ENCODE assay signal across 9 cellular contexts in the genomic region with DNA sequence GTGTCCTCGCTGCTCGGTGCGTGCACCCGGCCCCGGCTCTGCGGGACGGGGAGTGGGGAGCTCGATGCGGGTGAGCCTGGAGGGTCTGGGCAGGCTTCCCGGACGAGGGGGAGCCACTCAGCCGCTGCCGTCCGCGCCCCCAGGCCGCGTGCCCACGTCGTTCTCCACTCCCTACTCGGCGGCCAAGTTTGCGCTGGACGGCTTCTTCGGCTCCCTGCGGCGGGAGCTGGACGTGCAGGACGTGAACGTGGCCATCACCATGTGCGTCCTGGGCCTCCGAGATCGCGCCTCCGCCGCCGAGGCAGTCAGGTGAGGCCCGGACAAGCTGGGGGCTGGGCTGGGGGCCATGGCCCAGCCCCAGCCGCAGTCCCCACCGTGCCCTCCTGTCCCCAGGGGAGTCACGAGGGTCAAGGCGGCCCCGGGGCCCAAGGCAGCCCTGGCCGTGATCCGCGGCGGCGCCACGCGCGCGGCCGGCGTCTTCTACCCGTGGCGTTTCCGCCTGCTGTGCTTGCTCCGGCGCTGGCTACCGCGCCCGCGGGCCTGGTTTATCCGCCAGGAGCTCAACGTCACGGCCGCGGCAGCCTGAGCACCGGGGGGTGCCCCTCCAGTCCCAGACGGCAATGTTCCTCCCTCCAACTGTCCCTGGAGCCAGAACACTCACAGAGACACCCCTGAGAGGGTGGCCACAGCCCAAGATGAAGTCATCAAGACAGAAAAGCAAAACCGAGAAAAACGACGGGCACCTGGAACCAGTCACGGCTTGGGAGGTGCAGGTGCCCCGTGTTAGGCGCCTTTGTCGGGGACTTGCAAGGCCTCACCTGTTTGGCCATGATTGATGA. TPM values are rescaled to one million over a fixed set of nuclear protein-coding genes. Genes with fewer than 3 reads are reported as not detected.
DNase-seq lines count a peak whose midpoint lies in the region; ATAC-seq and TF ChIP-seq lines count a peak whose summit lies in the region.
"Had no signal": no experiment of that assay in that cellular context is flagged by ENCODE, and none has a peak within 500 bp of the region (broad histone marks: within the 10 kb centered on the region; RNA-seq: fewer than 3 reads in every experiment).

No MANE protein-coding gene starts in this region.

- H3K4me1 ChIP-seq in adrenal gland (replicated peaks in 1 of 2): peaks cover 12 to 24% of the 10 kb centered on the region in 2 donors
- H3K4me1 ChIP-seq in left lung: peaks cover 10 to 36% of the 10 kb centered on the region in 2 donors
- H3K4me1 ChIP-seq in thymus (ENCODE audit: control insufficient read depth, insufficient read depth, low read length): peaks cover 18% of the 10 kb centered on the region

- peak overlapping the region; percentile 78 for H3K4me3 Mint-ChIP-seq in activated CD8-positive, alpha-beta memory T cell treated with anti-CD3 and anti-CD28 coated beads, Interleukin-2, amount 10 ng/mL, durations not matched to agents 7 days and 5 days

- H3K4me3 ChIP-seq in adrenal gland (peak overlapping the region in 1 of 4 donors; percentile 49), left lung (peak overlapping the region; percentile 48 to 70), thymus (ENCODE audit: low read length) (peak overlapping the region; percentile 72)

- intact Hi-C loops in adrenal gland (cut with DNase I) (no loop called here), left lung (cut with DNase I) (no loop called here)

- peak overlapping the region in 4 of 5 donors; percentile 64 to 93 (median 82) for H3K27ac ChIP-seq in adrenal gland
- H3K27ac ChIP-seq in left lung: peak overlapping the region; percentile 45 to 89
- peak overlapping the region; percentile 36 for H3K27ac ChIP-seq in thymus (ENCODE audit: low read depth)

- H3K27me3 Mint-ChIP-seq in activated CD8-positive, alpha-beta memory T cell treated with anti-CD3 and anti-CD28 coated beads, Interleukin-2, amount 10 ng/mL, durations not matched to agents 7 days and 5 days: no peaks in the 10 kb centered on the region

- H3K4me1 Mint-ChIP-seq in activated CD8-positive, alpha-beta memory T cell treated with anti-CD3 and anti-CD28 coated beads, Interleukin-2, amount 10 ng/mL, durations not matched to agents 7 days and 5 days: peaks cover 30% of the 10 kb centered on the region

- no peak for DNase-seq in activated CD8-positive, alpha-beta memory T cell treated with anti-CD3 and anti-CD28 coated beads, Interleukin-2, amount 10 ng/mL, durations not matched to agents 7 days and 5 days
- no peak for DNase-seq in activated CD8-positive, alpha-beta memory T cell treated with anti-CD3 and anti-CD28 coated beads, Interleukin-2, amount 50 U/mL, for 4 hours
- DNase-seq in adrenal gland (peak in 3 of 7 donors; percentile 46 to 59 (median 52)), left lung (no peak), NCI-H748 (lab: John Stamatoyannopoulos, UW; ENCODE audit: unreplicated experiment) (no peak), HCEC 1CT (no peak)

- H3K9me3 Mint-ChIP-seq in activated CD8-positive, alpha-beta memory T cell treated with anti-CD3 and anti-CD28 coated beads, Interleukin-2, amount 10 ng/mL, durations not matched to agents 7 days and 5 days (ENCODE audit: low read depth): no peaks in the 10 kb centered on the region

- TF ChIP-seq POLR2A in adrenal gland (IDR thresholded peaks at IDR 0.05): no peak

- TF ChIP-seq CTCF in adrenal gland (IDR thresholded peaks at IDR 0.05): peak in 1 of 6 experiments; percentile 8
- no peak for TF ChIP-seq CTCF in left lung (IDR thresholded peaks at IDR 0.05)

- H3K36me3 ChIP-seq in adrenal gland (replicated peaks in 1 of 2): peaks cover 0 to 11% of the 10 kb centered on the region in 2 donors
- peaks cover 0 to 12% of the 10 kb centered on the region in 2 donors for H3K36me3 ChIP-seq in left lung
- peaks cover 15% of the 10 kb centered on the region for H3K36me3 ChIP-seq in thymus (ENCODE audit: control insufficient read depth, insufficient read depth)

- WGBS in adrenal gland, 4 donors: 49 to 81% (median 58%) methylated on average over 22 to 76 of the region's 76 CpGs
- 62% methylated on average over 76 of the region's 76 CpGs for WGBS in thymus

- CTCF ChIA-PET in activated CD8-positive, alpha-beta memory T cell treated with anti-CD3 and anti-CD28 coated beads, Interleukin-2, amount 10 ng/mL, durations not matched to agents 7 days and 5 days (lab: Charles Lee): interaction anchor here (0.9 to 7.9 kb wide), 13 partner anchors 17 to 280 kb away, joined by 3 to 122 read pairs (median 6); a partner anchor contains a TSS

- ATAC-seq in activated CD8-positive, alpha-beta memory T cell treated with anti-CD3 and anti-CD28 coated beads, Interleukin-2, amount 10 ng/mL, durations not matched to agents 7 days and 5 days: no peak
- ATAC-seq in left lung (no peak), HG03159 (IDR thresholded peaks at IDR 0.05; ENCODE audit: unreplicated experiment) (no peak)

- H3K9me3 ChIP-seq in adrenal gland (replicated peaks in 1 of 3) (no peaks in the 10 kb centered on the region), left lung (no peaks in the 10 kb centered on the region), thymus (ENCODE audit: control insufficient read depth) (no peaks in the 10 kb centered on the region)

- H3K27me3 ChIP-seq in adrenal gland: no peaks in the 10 kb centered on the region
- no peaks in the 10 kb centered on the region for H3K27me3 ChIP-seq in left lung
- H3K27me3 ChIP-seq in thymus (ENCODE audit: control insufficient read depth, insufficient read depth): no peaks in the 10 kb centered on the region

- peaks cover 19% of the 10 kb centered on the region for H3K36me3 Mint-ChIP-seq in activated CD8-positive, alpha-beta memory T cell treated with anti-CD3 and anti-CD28 coated beads, Interleukin-2, amount 10 ng/mL, durations not matched to agents 7 days and 5 days

- no peak overlapping the region for H3K27ac Mint-ChIP-seq in activated CD8-positive, alpha-beta memory T cell treated with anti-CD3 and anti-CD28 coated beads, Interleukin-2, amount 10 ng/mL, durations not matched to agents 7 days and 5 days

RNA-seq across cellular contexts. Expression of a gene that starts 2.5 kb away (rescaled TPM):
- total RNA-seq in activated CD8-positive, alpha-beta memory T cell treated with anti-CD3 and anti-CD28 coated beads, Interleukin-2, amount 10 ng/mL, durations not matched to agents 7 days and 5 days: 1,000 to 10,000 TPM in 1 of 2 experiments, 100 to 1,000 TPM in 1; 976 to 1,078 TPM
- total RNA-seq in adrenal gland (1,000 to 10,000 TPM in 6 of 8 donors, 100 to 1,000 TPM in 2; 692 to 1,781 (median 1,178) TPM), left lung (100 to 1,000 TPM; 606 to 680 TPM)
- polyA plus RNA-seq in adrenal gland (1,000 to 10,000 TPM in 2 of 3 donors, 100 to 1,000 TPM in 1; 615 to 3,360 (median 2,171) TPM), thymus (1,924 TPM)

RNA-seq across cellular contexts. Expression of a gene that starts 6.8 kb away (rescaled TPM):
- total RNA-seq in activated CD8-positive, alpha-beta memory T cell treated with anti-CD3 and anti-CD28 coated beads, Interleukin-2, amount 10 ng/mL, durations not matched to agents 7 days and 5 days: 1 to 10 TPM; 1.0 to 2.4 TPM
- total RNA-seq in adrenal gland (10 to 100 TPM in 7 of 8 donors, 1 to 10 TPM in 1; 6.3 to 40.5 (median 13.9) TPM), left lung (10 to 100 TPM in 1 of 2 donors, 1 to 10 TPM in 1; 5.8 to 10.4 TPM)
- polyA plus RNA-seq in adrenal gland (10 to 100 TPM in 2 of 3 donors, 1 to 10 TPM in 1; 3.4 to 33.9 (median 23.7) TPM), thymus (6.5 TPM)

RNA-seq across cellular contexts. Expression of a gene that starts 7.3 kb away (rescaled TPM):
- 10 to 100 TPM; 49.1 to 49.7 TPM for total RNA-seq in activated CD8-positive, alpha-beta memory T cell treated with anti-CD3 and anti-CD28 coated beads, Interleukin-2, amount 10 ng/mL, durations not matched to agents 7 days and 5 days
- total RNA-seq in adrenal gland (10 to 100 TPM; 40.2 to 92.8 (median 57.9) TPM), left lung (10 to 100 TPM; 46.7 to 63.3 TPM)
- polyA plus RNA-seq in adrenal gland (100 to 1,000 TPM in 2 of 3 donors, 10 to 100 TPM in 1; 23.4 to 211 (median 162) TPM), thymus (67.6 TPM)

RNA-seq across cellular contexts. Expression of a gene that starts 32.4 kb away (rescaled TPM):
- total RNA-seq in activated CD8-positive, alpha-beta memory T cell treated with anti-CD3 and anti-CD28 coated beads, Interleukin-2, amount 10 ng/mL, durations not matched to agents 7 days and 5 days: 100 to 1,000 TPM; 134 to 141 TPM
- total RNA-seq in adrenal gland: 100 to 1,000 TPM; 185 to 523 (median 409) TPM
- 100 to 1,000 TPM; 177 to 352 (median 196) TPM for polyA plus RNA-seq in adrenal gland
- 10 to 100 TPM; 79.5 to 93.9 TPM for total RNA-seq in left lung
- 37.7 TPM for polyA plus RNA-seq in thymus

RNA-seq across cellular contexts. Expression of a gene that starts 32.9 kb away (rescaled TPM):
- total RNA-seq in activated CD8-positive, alpha-beta memory T cell treated with anti-CD3 and anti-CD28 coated beads, Interleukin-2, amount 10 ng/mL, durations not matched to agents 7 days and 5 days: not detected
- total RNA-seq in adrenal gland (not detected), left lung (1 to 10 TPM in 1 of 2 donors, not detected in 1; 2.7 TPM)
- polyA plus RNA-seq in adrenal gland (not detected), thymus (0.05 TPM)
- total RNA-seq: lung microvascular endothelial cell had no signal
